Comparison of ENCODE assay signal across 8 cellular contexts in genomic region chr3:194671511-194671899, GRCh38. TPM values are rescaled to one million over a fixed set of nuclear protein-coding genes. Genes with fewer than 3 reads are reported as not detected.
DNase-seq lines count a peak whose midpoint lies in the region; ATAC-seq and TF ChIP-seq lines count a peak whose summit lies in the region.

No MANE protein-coding gene starts in this region.

- peaks cover 14% of the 10 kb centered on the region for H3K36me3 Mint-ChIP-seq in memory B cell

- peak overlapping the region; percentile 99 for H3K27ac Mint-ChIP-seq in memory B cell

- peaks cover 22% of the 10 kb centered on the region for H3K4me1 Mint-ChIP-seq in memory B cell

- no peaks in the 10 kb centered on the region for H3K9me3 Mint-ChIP-seq in memory B cell

- peak; percentile 60 for TF ChIP-seq CTCF in AG10803 (conservative IDR thresholded peaks at IDR 0.05; ENCODE audit: low read length)

- H3K27me3 Mint-ChIP-seq in memory B cell = peaks cover 4% of the 10 kb centered on the region

- H3K4me3 Mint-ChIP-seq in memory B cell = peak overlapping the region; percentile 100

- ATAC-seq in GM18498 (IDR thresholded peaks at IDR 0.05; ENCODE audit: unreplicated experiment) (peak; percentile 21), HG03460 (IDR thresholded peaks at IDR 0.05; ENCODE audit: unreplicated experiment) (peak; percentile 24), memory B cell (ENCODE audit: low read depth) (peak; percentile 31)

- peak overlapping the region; percentile 93 for H3K4me3 ChIP-seq in AG10803 (ENCODE audit: low read length)

- DNase-seq in AG10803 (ENCODE audit: low read depth) (no peak), RPMI8226 (peak; percentile 53), dermis blood vessel endothelial cell (peak; percentile 70), memory B cell (ENCODE audit: low spot score in 2 of 2) (peak in 1 of 2 donors; percentile 46), retina (no peak), epidermal melanocyte (ENCODE audit: insufficient read length, low spot score) (no peak)

RNA-seq across cellular contexts. Expression of gene LSG1, which starts 0.5 kb away (rescaled TPM):
- total RNA-seq in dermis blood vessel endothelial cell = 58.5 and 72.8 TPM in 2 replicates

RNA-seq across cellular contexts. Expression of gene FAM43A, which starts 14.2 kb away (rescaled TPM):
- total RNA-seq in dermis blood vessel endothelial cell = 313 and 423 TPM in 2 replicates

RNA-seq across cellular contexts. Expression of gene TMEM44, which starts 38.3 kb away (rescaled TPM):
- 50.3 and 96.5 TPM in 2 replicates for total RNA-seq in dermis blood vessel endothelial cell

Comparison
In these comparisons a context has a peak if more than half of its experiments do, and no peak if none do; other contexts are left out.
1. DNase-seq: peak in RPMI8226 (single experiment) and dermis blood vessel endothelial cell (single experiment); none in AG10803 (single experiment), retina (single experiment) and epidermal melanocyte (single experiment).
2. Peak in every context shown above with its lines, with median percentiles within 50 percentile points of each other: ATAC-seq.